In genomic region chr2:98559581-98559980, GRCh38 we compare ENCODE assay signal across 15 cellular contexts. TPM values are rescaled to one million over a fixed set of nuclear protein-coding genes. Genes with fewer than 3 reads are reported as not detected.
A peak's percentile ranks its signal among the peaks of the same experiment; 100 is the strongest.
DNase-seq lines count a peak whose midpoint lies in the region; TF ChIP-seq lines count a peak whose summit lies in the region.
"Had no signal": no experiment of that assay in that cellular context is flagged by ENCODE, and none has a peak within 500 bp of the region (broad histone marks: within the 10 kb centered on the region; RNA-seq: fewer than 3 reads in every experiment).

No MANE protein-coding gene starts in this region.

- peaks cover 57% of the 10 kb centered on the region for H3K4me1 Mint-ChIP-seq in activated CD4-positive, alpha-beta T cell treated with anti-CD3 and anti-CD28 coated beads, Interleukin-2, amount 10 ng/mL, durations not matched to agents 24 days and 14 days
- H3K4me1 Mint-ChIP-seq: nephron had no signal

- H3K9me3 Mint-ChIP-seq in activated CD4-positive, alpha-beta T cell treated with anti-CD3 and anti-CD28 coated beads, Interleukin-2, amount 10 ng/mL, durations not matched to agents 24 days and 14 days = no peaks in the 10 kb centered on the region
- H3K9me3 Mint-ChIP-seq: nephron had no signal

- peak overlapping the region; percentile 45 for H3K27ac ChIP-seq in KOPT-K1 (ENCODE audit: low read depth, low read length, poor library complexity, severe bottlenecking)
- H3K27ac ChIP-seq in osteoblast (ENCODE audit: low read depth, low read length) = peak overlapping the region; percentile 70

- peak overlapping the region; percentile 12 for H3K4me3 Mint-ChIP-seq in activated CD4-positive, alpha-beta T cell treated with anti-CD3 and anti-CD28 coated beads, Interleukin-2, amount 10 ng/mL, durations not matched to agents 24 days and 14 days
- H3K4me3 Mint-ChIP-seq: nephron had no signal

- no peaks in the 10 kb centered on the region for H3K27me3 ChIP-seq in osteoblast (ENCODE audit: insufficient read depth, low read length)

- TF ChIP-seq CTCF in choroid plexus epithelial cell (conservative IDR thresholded peaks at IDR 0.05; ENCODE audit: low read depth, low read length) (no peak), osteoblast (IDR thresholded peaks at IDR 0.05; ENCODE audit: extremely low read depth, low read depth, low read length) (no peak)

- peak overlapping the region; percentile 45 for H3K27ac Mint-ChIP-seq in activated CD4-positive, alpha-beta T cell treated with anti-CD3 and anti-CD28 coated beads, Interleukin-2, amount 10 ng/mL, durations not matched to agents 24 days and 14 days
- H3K27ac Mint-ChIP-seq: nephron had no signal

- no peak for DNase-seq in activated CD4-positive, alpha-beta T cell treated with anti-CD3 and anti-CD28 coated beads, Interleukin-2, amount 10 ng/mL, durations not matched to agents 24 days and 14 days
- no peak for DNase-seq in activated CD4-positive, alpha-beta T cell treated with anti-CD3 and anti-CD28 coated beads for 48 hours
- peak; percentile 38 for DNase-seq in choroid plexus epithelial cell (ENCODE audit: low read depth)
- peak; percentile 72 for DNase-seq in osteoblast (ENCODE audit: insufficient read length, low spot score, missing footprints)
- DNase-seq in kidney glomerular epithelial cell (lab: John Stamatoyannopoulos, UW) = no peak
- no peak for DNase-seq in NOMO-1 treated with DMSO at 0.1 percent for 48 hours (lab: John Stamatoyannopoulos, UW; ENCODE audit: unreplicated experiment)
- no peak for DNase-seq in ecto neural progenitor cell (ENCODE audit: low spot score)
- DNase-seq: caudate nucleus, DMS 273 treated with DMSO at 0.1 percent for 48 hours, NCI-H1417, NCI-H526 treated with DMSO at 0.1 percent for 48 hours, SHP77, small intestine had no signal

- H4K20me1 ChIP-seq in osteoblast (ENCODE audit: insufficient read depth, low read length) = no peaks in the 10 kb centered on the region

- H2AFZ ChIP-seq in osteoblast (ENCODE audit: low read length) = no peak overlapping the region

- H3K4me2 ChIP-seq in osteoblast (ENCODE audit: insufficient read depth, low read length) = peak overlapping the region; percentile 67

- H3K9me3 ChIP-seq in KOPT-K1 (ENCODE audit: insufficient read depth, low read length, poor library complexity, severe bottlenecking) = no peaks in the 10 kb centered on the region
- H3K9me3 ChIP-seq in osteoblast (ENCODE audit: low read depth, low read length) = no peaks in the 10 kb centered on the region

- H3K4me3 ChIP-seq in choroid plexus epithelial cell (ENCODE audit: low read depth, low read length) (no peak overlapping the region), osteoblast (ENCODE audit: insufficient read depth, low read length) (no peak overlapping the region)

- H3K79me2 ChIP-seq in osteoblast (ENCODE audit: insufficient read depth, low read length) = no peaks in the 10 kb centered on the region

- no peaks in the 10 kb centered on the region for H3K27me3 Mint-ChIP-seq in activated CD4-positive, alpha-beta T cell treated with anti-CD3 and anti-CD28 coated beads, Interleukin-2, amount 10 ng/mL, durations not matched to agents 24 days and 14 days

- intact Hi-C loops in activated CD4-positive, alpha-beta T cell treated with anti-CD3 and anti-CD28 coated beads, Interleukin-2, amount 10 ng/mL, durations not matched to agents 24 days and 14 days (cut with micrococcal nuclease) = no loop called here

- H3K36me3 Mint-ChIP-seq in activated CD4-positive, alpha-beta T cell treated with anti-CD3 and anti-CD28 coated beads, Interleukin-2, amount 10 ng/mL, durations not matched to agents 24 days and 14 days (ENCODE audit: low read depth) = peaks cover 67% of the 10 kb centered on the region

- H3K4me1 ChIP-seq in osteoblast (ENCODE audit: insufficient read depth, low read length) = peaks cover 29% of the 10 kb centered on the region

- peaks cover 91% of the 10 kb centered on the region for H3K36me3 ChIP-seq in KOPT-K1 (ENCODE audit: insufficient read depth, low read length)
- peaks cover 4% of the 10 kb centered on the region for H3K36me3 ChIP-seq in osteoblast (ENCODE audit: insufficient read depth, low read length)

RNA-seq across cellular contexts. Expression of gene COA5, which starts 48.7 kb away (rescaled TPM):
- total RNA-seq in activated CD4-positive, alpha-beta T cell treated with anti-CD3 and anti-CD28 coated beads, Interleukin-2, amount 10 ng/mL, durations not matched to agents 24 days and 14 days = 20.4 and 22.0 TPM in 2 replicates
- total RNA-seq in osteoblast = 17.4 and 21.2 TPM in 2 replicates

RNA-seq across cellular contexts. Expression of gene UNC50, which starts 48.8 kb away (rescaled TPM):
- 38.5 and 39.0 TPM in 2 replicates for total RNA-seq in activated CD4-positive, alpha-beta T cell treated with anti-CD3 and anti-CD28 coated beads, Interleukin-2, amount 10 ng/mL, durations not matched to agents 24 days and 14 days
- 31.5 and 36.2 TPM in 2 replicates for total RNA-seq in osteoblast

Comparison
In these comparisons a context has a peak if more than half of its experiments do, and no peak if none do; other contexts are left out.
1. DNase-seq: peak in choroid plexus epithelial cell (single experiment) and osteoblast (single experiment); none in activated CD4-positive, alpha-beta T cell treated with anti-CD3 and anti-CD28 coated beads, Interleukin-2, amount 10 ng/mL, durations not matched to agents 24 days and 14 days (single experiment), activated CD4-positive, alpha-beta T cell treated with anti-CD3 and anti-CD28 coated beads for 48 hours (single experiment), kidney glomerular epithelial cell (single experiment), NOMO-1 treated with DMSO at 0.1 percent for 48 hours (single experiment) and ecto neural progenitor cell (single experiment).